ENCODE assay signal across 3 cellular contexts in genomic region chr15:101613130-101614000, GRCh38.
A peak's percentile ranks its signal among the peaks of the same experiment; 100 is the strongest.
TF ChIP-seq lines count a peak whose summit lies in the region.

No MANE protein-coding gene starts in this region.

TF ChIP-seq in SK-N-SH, 30 proteins besides CTCF, POLR2A, EP300 and RAD21 (continued from another document):
- TF ChIP-seq USF1 (IDR thresholded peaks at IDR 0.05; ENCODE audit: borderline replicate concordance, low read depth): peak; percentile 54; the same call in 1 of the 2 replicates

TF ChIP-seq in SK-N-SH treated with all-trans-retinoic acid at 6 μM for 48 hours, 23 proteins besides CTCF, POLR2A, EP300 and RAD21 (continued from another document):
- TF ChIP-seq POU6F1 (CRISPR knock-in tag; IDR thresholded peaks at IDR 0.05; ENCODE audit: borderline replicate concordance, low read depth) (no peak), CREB5 (CRISPR knock-in tag; IDR thresholded peaks at IDR 0.05; ENCODE audit: low read depth) (no peak), PATZ1 (CRISPR knock-in tag; IDR thresholded peaks at IDR 0.05; ENCODE audit: borderline replicate concordance) (no peak), ZC3H10 (CRISPR knock-in tag; IDR thresholded peaks at IDR 0.05) (no peak), SNAI2 (CRISPR knock-in tag; IDR thresholded peaks at IDR 0.05) (no peak), BACH2 (CRISPR knock-in tag; IDR thresholded peaks at IDR 0.05; ENCODE audit: borderline replicate concordance) (no peak), CSDC2 (CRISPR knock-in tag; IDR thresholded peaks at IDR 0.05) (no peak), TOX (CRISPR knock-in tag; IDR thresholded peaks at IDR 0.05; ENCODE audit: borderline replicate concordance) (no peak)

TF ChIP-seq in HepG2, 621 proteins besides CTCF, POLR2A, EP300 and RAD21 (continued from another document and continues in another):
- TF ChIP-seq ZMAT3 (CRISPR knock-in tag; conservative IDR thresholded peaks at IDR 0.05): no peak; the same call in 1 of the 2 replicates
- peak; percentile 57 for TF ChIP-seq ARID5B (CRISPR knock-in tag; IDR thresholded peaks at IDR 0.05)
- TF ChIP-seq ZNF224 (CRISPR knock-in tag; IDR thresholded peaks at IDR 0.05): peak; percentile 54; the same call in 1 of the 2 replicates
- TF ChIP-seq LRRFIP1 (CRISPR knock-in tag; conservative IDR thresholded peaks at IDR 0.05): no peak
- TF ChIP-seq ARNTL (CRISPR knock-in tag; IDR thresholded peaks at IDR 0.05): 0 out of 2 replicates have a peak, but pooled peaks have one; percentile 20
- peak; percentile 36; the same call in 1 of the 2 replicates for TF ChIP-seq DMAP1 (CRISPR knock-in tag; IDR thresholded peaks at IDR 0.05)
- TF ChIP-seq SIX4 (CRISPR knock-in tag; IDR thresholded peaks at IDR 0.05): no peak
- peak; percentile 70 for TF ChIP-seq IKZF4 (CRISPR knock-in tag; IDR thresholded peaks at IDR 0.05; ENCODE audit: borderline replicate concordance, low read depth, not compliant biosample characterization)
- peak; percentile 77 for TF ChIP-seq USF2 (IDR thresholded peaks at IDR 0.05; ENCODE audit: low read depth, low read length)
- TF ChIP-seq USF2 (CRISPR knock-in tag; IDR thresholded peaks at IDR 0.05; ENCODE audit: borderline replicate concordance): peak; percentile 86; the same call in 1 of the 2 replicates
- no peak for TF ChIP-seq ZHX1 (CRISPR knock-in tag; IDR thresholded peaks at IDR 0.05; ENCODE audit: low read depth)
- peak; percentile 38; the same call in 1 of the 2 replicates for TF ChIP-seq THRA (CRISPR knock-in tag; IDR thresholded peaks at IDR 0.05; ENCODE audit: borderline replicate concordance)
- TF ChIP-seq POGZ (CRISPR knock-in tag; IDR thresholded peaks at IDR 0.05): peak; percentile 58; the same call in 1 of the 2 replicates
- peak; percentile 75; the same call in 1 of the 2 replicates for TF ChIP-seq KDM5B (CRISPR knock-in tag; IDR thresholded peaks at IDR 0.05; ENCODE audit: borderline replicate concordance)
- no peak for TF ChIP-seq ZNF543 (CRISPR knock-in tag; IDR thresholded peaks at IDR 0.05)
- peak; percentile 22; the same call in 1 of the 2 replicates for TF ChIP-seq ZNF563 (CRISPR knock-in tag; IDR thresholded peaks at IDR 0.05)
- peak; percentile 30; the same call in 1 of the 2 replicates for TF ChIP-seq ZFP91 (CRISPR knock-in tag; IDR thresholded peaks at IDR 0.05; ENCODE audit: borderline replicate concordance)
- no peak for TF ChIP-seq BATF2 (CRISPR knock-in tag; IDR thresholded peaks at IDR 0.05)
- no peak for TF ChIP-seq PLSCR1 (CRISPR knock-in tag; IDR thresholded peaks at IDR 0.05; ENCODE audit: borderline replicate concordance)
- no peak for TF ChIP-seq SMARCE1 (IDR thresholded peaks at IDR 0.05; ENCODE audit: borderline replicate concordance)
- TF ChIP-seq RAD51 (IDR thresholded peaks at IDR 0.05; ENCODE audit: borderline replicate concordance): peak; percentile 47; the same call in 1 of the 2 replicates
- 0 out of 2 replicates have a peak, but pooled peaks have one; percentile 42 for TF ChIP-seq ZNF274 (CRISPR knock-in tag; IDR thresholded peaks at IDR 0.05)
- no peak for TF ChIP-seq IRX3 (CRISPR knock-in tag; IDR thresholded peaks at IDR 0.05; ENCODE audit: borderline replicate concordance, low read depth)
- no peak for TF ChIP-seq ATRX (CRISPR knock-in tag; IDR thresholded peaks at IDR 0.05; ENCODE audit: borderline replicate concordance)
- peak; percentile 92; the same call in 1 of the 2 replicates for TF ChIP-seq FUBP1 (CRISPR knock-in tag; IDR thresholded peaks at IDR 0.05; ENCODE audit: borderline replicate concordance)
- TF ChIP-seq NFIB (CRISPR knock-in tag; IDR thresholded peaks at IDR 0.05; ENCODE audit: borderline replicate concordance): 0 out of 2 replicates have a peak, but pooled peaks have one; percentile 57
- TF ChIP-seq AHR (CRISPR knock-in tag; IDR thresholded peaks at IDR 0.05): no peak; the same call in 1 of the 2 replicates
- peak; percentile 89 for TF ChIP-seq MLX (CRISPR knock-in tag; IDR thresholded peaks at IDR 0.05)
